ENCODE assay signal across 31 cellular contexts in the genomic region with DNA sequence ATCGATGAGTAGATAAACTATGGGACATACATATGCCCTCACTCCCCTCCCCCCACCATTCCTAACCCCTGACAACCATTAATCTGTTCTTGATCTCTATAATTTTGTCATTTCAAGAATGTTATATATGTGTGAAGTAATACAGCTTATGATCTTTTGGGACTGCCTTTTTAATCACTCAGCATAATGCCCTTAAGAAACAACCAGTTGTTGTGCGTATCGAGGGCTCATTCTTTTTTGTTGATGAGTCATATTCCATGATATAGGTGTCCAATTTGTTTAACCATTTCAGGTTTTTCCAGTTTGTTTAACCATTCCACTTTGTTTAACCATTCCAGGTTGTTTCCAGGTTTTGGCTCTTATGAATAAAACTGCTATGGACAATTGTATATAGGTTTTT.
A peak's percentile ranks its signal among the peaks of the same experiment; 100 is the strongest.
DNase-seq lines count a peak whose midpoint lies in the region; ATAC-seq, FAIRE-seq and TF ChIP-seq lines count a peak whose summit lies in the region.
"Had no signal": no experiment of that assay in that cellular context is flagged by ENCODE, and none has a peak within 500 bp of the region (broad histone marks: within the 10 kb centered on the region; RNA-seq: fewer than 3 reads in every experiment).

No MANE protein-coding gene starts in this region.

- peaks cover 35% of the 10 kb centered on the region for H3K27me3 Mint-ChIP-seq in activated naive CD8-positive, alpha-beta T cell treated with anti-CD3 and anti-CD28 coated beads for 36 hours
- H3K27me3 Mint-ChIP-seq in CD8-positive, alpha-beta memory T cell, result peaks cover 2 to 6% of the 10 kb centered on the region in 2 donors

- BruUV-seq in HepG2 (replicated peaks; lab: Mats Ljungman, UMichigan), result no TSS peak

- H3K4me3 Mint-ChIP-seq in activated naive CD8-positive, alpha-beta T cell treated with anti-CD3 and anti-CD28 coated beads for 36 hours, result no peak overlapping the region
- no peak overlapping the region for H3K4me3 Mint-ChIP-seq in CD8-positive, alpha-beta memory T cell
- H3K4me3 Mint-ChIP-seq: activated naive CD8-positive, alpha-beta T cell; naive thymus-derived CD8-positive, alpha-beta T cell; T-helper 17 cell had no signal

- intact Hi-C loops in HepG2 (cut with micrococcal nuclease; ENCODE audit: unreplicated experiment), result no loop called here
- intact Hi-C loops in right lobe of liver (cut with DNase I), result no loop called here
- intact Hi-C loops in left lung (cut with DNase I), result no loop called here

- WGBS in HepG2 (ENCODE audit: low lambda C conversion rate), result 96% methylated on average over 3 of the region's 3 CpGs
- 73% methylated on average over 3 of the region's 3 CpGs for WGBS in right lobe of liver (ENCODE audit: insufficient coverage, low coverage, low lambda C conversion rate, missing lambda C conversion rate)

- H3K36me3 ChIP-seq in HepG2 (replicated peaks in 1 of 2; ENCODE audit: control insufficient read depth in 1 of 2, insufficient read depth in 2 of 2, low read length in 2 of 2), result peaks cover 0 to 3% of the 10 kb centered on the region in 2 experiments; a peak in 2 of 5 replicates
- H3K36me3 ChIP-seq in right lobe of liver, result no peaks in the 10 kb centered on the region
- H3K36me3 ChIP-seq in left lung, result no peaks in the 10 kb centered on the region
- H3K36me3 ChIP-seq in CD8-positive, alpha-beta memory T cell (ENCODE audit: insufficient read depth, low read length), result no peaks in the 10 kb centered on the region
- H3K36me3 ChIP-seq: SJCRH30, tibial artery had no signal

- no peak overlapping the region for H3K27ac Mint-ChIP-seq in activated naive CD8-positive, alpha-beta T cell treated with anti-CD3 and anti-CD28 coated beads for 36 hours
- H3K27ac Mint-ChIP-seq in CD8-positive, alpha-beta memory T cell, result no peak overlapping the region
- H3K27ac Mint-ChIP-seq: activated naive CD8-positive, alpha-beta T cell; activated T-helper 2 cell treated with anti-CD3 and anti-CD28 coated beads, Interferon-gamma antibody, Interleukin-2, Interleukin-4, amounts not matched to agents 10 μg/mL and 5 μg/mL and 100 μg/mL, durations not matched to agents 14 hours and 24 hours and 36 hours; naive thymus-derived CD8-positive, alpha-beta T cell; T-helper 17 cell had no signal

- H3K4me1 Mint-ChIP-seq in activated naive CD8-positive, alpha-beta T cell treated with anti-CD3 and anti-CD28 coated beads for 36 hours, result no peaks in the 10 kb centered on the region
- H3K4me1 Mint-ChIP-seq in CD8-positive, alpha-beta memory T cell, result no peaks in the 10 kb centered on the region

- POLR2A ChIA-PET in HepG2 (lab: Yijun Ruan, JAX) (no interaction called here), RWPE1 (lab: Yijun Ruan, JAX; ENCODE audit: low non-redundant PET) (no interaction called here)
- POLR2A ChIA-PET in CD8-positive, alpha-beta memory T cell (lab: Charles Lee), result no interaction called here

- TF ChIP-seq EP300 in HepG2 (IDR thresholded peaks at IDR 0.05; ENCODE audit: low read depth in 2 of 2, low read length in 2 of 2) (no peak), HepG2 (CRISPR knock-in tag; IDR thresholded peaks at IDR 0.05; ENCODE audit: borderline replicate concordance) (no peak)

- TF ChIP-seq POLR2A in HepG2 (IDR thresholded peaks at IDR 0.05; ENCODE audit: insufficient read depth in 1 of 2, low read depth in 2 of 2, low read length in 2 of 2) (no peak), right lobe of liver (IDR thresholded peaks at IDR 0.05) (no peak)

- H3K4me1 ChIP-seq in HepG2 (ENCODE audit: insufficient read depth, low read length), result peaks cover 18% of the 10 kb centered on the region
- peaks cover 0 to 3% (median 1%) of the 10 kb centered on the region in 4 donors for H3K4me1 ChIP-seq in right lobe of liver
- H3K4me1 ChIP-seq in left lung, result no peaks in the 10 kb centered on the region
- H3K4me1 ChIP-seq in CD8-positive, alpha-beta memory T cell (ENCODE audit: insufficient read depth, low read length), result no peaks in the 10 kb centered on the region
- H3K4me1 ChIP-seq: SJCRH30, tibial artery had no signal

- H2AFZ ChIP-seq in HepG2 (ENCODE audit: low read length), result no peak overlapping the region

- no peak overlapping the region for H3K9ac ChIP-seq in HepG2 (ENCODE audit: insufficient read depth, low read depth, low read length)

- peaks cover 2% of the 10 kb centered on the region for H3K79me2 ChIP-seq in HepG2 (ENCODE audit: insufficient read depth, low read length)

- H3K9me3 ChIP-seq in HepG2 (ENCODE audit: low read length) (no peaks in the 10 kb centered on the region), right lobe of liver (no peaks in the 10 kb centered on the region), left lung (no peaks in the 10 kb centered on the region)
- no peaks in the 10 kb centered on the region for H3K9me3 ChIP-seq in CD8-positive, alpha-beta memory T cell (ENCODE audit: low read length)
- H3K9me3 ChIP-seq: BE2C, SJCRH30, tibial artery had no signal

- no peaks in the 10 kb centered on the region for H3K36me3 Mint-ChIP-seq in activated naive CD8-positive, alpha-beta T cell treated with anti-CD3 and anti-CD28 coated beads for 36 hours
- no peaks in the 10 kb centered on the region for H3K36me3 Mint-ChIP-seq in CD8-positive, alpha-beta memory T cell
- H3K36me3 Mint-ChIP-seq: activated naive CD8-positive, alpha-beta T cell; naive thymus-derived CD8-positive, alpha-beta T cell had no signal

- CTCF ChIA-PET in HepG2 (lab: Yijun Ruan, JAX; ENCODE audit: low intra/inter-chr PET ratio, low total read pairs), result no interaction called here
- CTCF ChIA-PET in RWPE1 (lab: Yijun Ruan, JAX), result interaction anchor here (0.6 to 0.8 kb wide), 2 partner anchors 8 to 27 kb away, joined by 3 to 4 read pairs; no protein-coding TSS in a partner anchor
- CTCF ChIA-PET in CD8-positive, alpha-beta memory T cell (lab: Charles Lee), result no interaction called here

- H3K4me3 ChIP-seq in HepG2 (replicated peaks in 1 of 3; ENCODE audit: insufficient read depth in 1 of 3, low read depth in 2 of 3, low read length in 3 of 3), result no peak overlapping the region
- H3K4me3 ChIP-seq in right lobe of liver, result no peak overlapping the region
- H3K4me3 ChIP-seq in left lung, result no peak overlapping the region
- H3K4me3 ChIP-seq in CD8-positive, alpha-beta memory T cell (ENCODE audit: low read length), result no peak overlapping the region
- H3K4me3 ChIP-seq: SJCRH30, tibial artery had no signal

- no peak for TF ChIP-seq RAD21 in HepG2 (CRISPR knock-in tag; IDR thresholded peaks at IDR 0.05)

- H3K4me2 ChIP-seq in HepG2 (ENCODE audit: low read depth, low read length), result no peak overlapping the region

- no peaks in the 10 kb centered on the region for H3K9me3 Mint-ChIP-seq in activated naive CD8-positive, alpha-beta T cell treated with anti-CD3 and anti-CD28 coated beads for 36 hours
- no peaks in the 10 kb centered on the region for H3K9me3 Mint-ChIP-seq in CD8-positive, alpha-beta memory T cell
- H3K9me3 Mint-ChIP-seq: activated T-helper 2 cell treated with anti-CD3 and anti-CD28 coated beads, Interferon-gamma antibody, Interleukin-2, Interleukin-4, amounts not matched to agents 10 μg/mL and 5 μg/mL and 100 μg/mL, durations not matched to agents 14 hours and 24 hours and 36 hours; naive thymus-derived CD8-positive, alpha-beta T cell had no signal

- H4K20me1 ChIP-seq in HepG2 (ENCODE audit: insufficient read depth, low read length), result no peaks in the 10 kb centered on the region

- H3K27me3 ChIP-seq in HepG2 (ENCODE audit: control insufficient read depth in 1 of 2, insufficient read depth in 2 of 2, low read length in 2 of 2), result no peaks in the 10 kb centered on the region
- no peaks in the 10 kb centered on the region for H3K27me3 ChIP-seq in right lobe of liver
- H3K27me3 ChIP-seq in left lung, result no peaks in the 10 kb centered on the region
- H3K27me3 ChIP-seq in CD8-positive, alpha-beta memory T cell (ENCODE audit: insufficient read depth, low read length, poor library complexity, severe bottlenecking), result no peaks in the 10 kb centered on the region
- H3K27me3 ChIP-seq: BE2C, SJCRH30, tibial artery had no signal

- TF ChIP-seq CTCF in HepG2 (CRISPR knock-in tag; IDR thresholded peaks at IDR 0.05) (no peak), right lobe of liver (IDR thresholded peaks at IDR 0.05) (no peak), RWPE1 (conservative IDR thresholded peaks at IDR 0.05; ENCODE audit: low read depth) (no peak), left lung (IDR thresholded peaks at IDR 0.05) (no peak)

- no peak for FAIRE-seq in HepG2 (lab: Jason Lieb, UNC)
- FAIRE-seq: A204.1, H1 had no signal

- ATAC-seq in HepG2, result no peak
- ATAC-seq in right lobe of liver, result no peak
- ATAC-seq in left lung, result no peak
- no peak for ATAC-seq in left lobe of liver
- ATAC-seq: left cardiac atrium; naive thymus-derived CD8-positive, alpha-beta T cell; stimulated activated naive CD8-positive, alpha-beta T cell treated with anti-CD3 and anti-CD28 coated beads, Interleukin-15, Interleukin-2, amounts not matched to agents 100 U/mL and 50 U/mL, for 24 hours; T-helper 17 cell had no signal

- DNase-seq in HepG2 (ENCODE audit: low spot score) (no peak), right lobe of liver (no peak), RWPE1 (ENCODE audit: low spot score) (peak; percentile 92), fibroblast of gingiva (ENCODE audit: low read depth) (peak; percentile 7), left lung (no peak), left lobe of liver (ENCODE audit: low spot score) (no peak)
- no peak for DNase-seq in activated naive CD8-positive, alpha-beta T cell treated with anti-CD3 and anti-CD28 coated beads for 36 hours
- DNase-seq in CD8-positive, alpha-beta memory T cell, result no peak
- DNase-seq: activated CD4-positive, alpha-beta T cell treated with anti-CD3 and anti-CD28 coated beads, Interleukin-2, amount 50 U/mL, for 1 hour; activated CD8-positive, alpha-beta memory T cell treated with anti-CD3 and anti-CD28 coated beads, Interleukin-2, amount 50 U/mL, for 4 hours; BE2C; COR-L47; effector memory CD4-positive, alpha-beta T cell; head of caudate nucleus; KBM-7; left cardiac atrium; MV-4-11; naive thymus-derived CD8-positive, alpha-beta T cell; NCI-H187; retina; SJCRH30; stimulated activated CD4-positive, alpha-beta T cell treated with anti-CD3 and anti-CD28 coated beads, Interleukin-12 subunit alpha, Interleukin-12 subunit beta, amount 100 ng/mL, for 4 hours; stimulated activated CD4-positive, alpha-beta T cell treated with anti-CD3 and anti-CD28 coated beads, Interleukin-4, amount 100 ng/mL, for 4 hours; stimulated activated naive CD8-positive, alpha-beta T cell treated with anti-CD3 and anti-CD28 coated beads, Interleukin-15, Interleukin-2, amounts not matched to agents 100 U/mL and 50 U/mL, for 24 hours; T-helper 17 cell; tibial artery had no signal

- H3K27ac ChIP-seq in HepG2 (ENCODE audit: extremely low read length, insufficient read depth, low read length), result no peak overlapping the region
- no peak overlapping the region for H3K27ac ChIP-seq in right lobe of liver
- no peak overlapping the region for H3K27ac ChIP-seq in RWPE1
- no peak overlapping the region for H3K27ac ChIP-seq in left lung
- no peak overlapping the region for H3K27ac ChIP-seq in CD8-positive, alpha-beta memory T cell (ENCODE audit: low read depth, low read length)
- H3K27ac ChIP-seq: SJCRH30, tibial artery, VCaP had no signal

- in situ Hi-C loops in HepG2 (cut with HindIII; ENCODE audit: extremely low pct_ligation_motif_present, low pct_unique_long_range_greater_than_20kb), result no loop called here

TF ChIP-seq in HepG2, 621 proteins besides CTCF, POLR2A, EP300 and RAD21:
- TF ChIP-seq ZNF451 (CRISPR knock-in tag; IDR thresholded peaks at IDR 0.05), result no peak
- peak; percentile 64 for TF ChIP-seq HNRNPK (IDR thresholded peaks at IDR 0.05; ENCODE audit: low read depth, low read length, poor library complexity, severe bottlenecking)
TF ChIP-seq in HepG2: peak in this region for 1.

Comparison
In these comparisons a context has a peak if more than half of its experiments do, and no peak if none do; other contexts are left out.
1. DNase-seq: peak in RWPE1 (single experiment) and fibroblast of gingiva (single experiment); none in HepG2 (single experiment), right lobe of liver (0 of 3), left lung (0 of 2), left lobe of liver (single experiment), activated naive CD8-positive, alpha-beta T cell treated with anti-CD3 and anti-CD28 coated beads for 36 hours (single experiment) and CD8-positive, alpha-beta memory T cell (0 of 5).